In genomic region chr5:149656576-149657182, GRCh38 we compare ENCODE assay signal across 8 cellular contexts.
DNase-seq lines count a peak whose midpoint lies in the region; ATAC-seq and TF ChIP-seq lines count a peak whose summit lies in the region.

No MANE protein-coding gene starts in this region.

- no peaks in the 10 kb centered on the region for H3K79me2 ChIP-seq in OCI-LY1 (ENCODE audit: insufficient read depth, low read length)

- no peaks in the 10 kb centered on the region for H3K36me3 Mint-ChIP-seq in mesothelial cell of epicardium

- no peaks in the 10 kb centered on the region for H4K20me1 ChIP-seq in OCI-LY1 (ENCODE audit: insufficient read depth, low read length)

- no peak overlapping the region for H3K27ac ChIP-seq in OCI-LY1 (ENCODE audit: low read depth, low read length, poor library complexity, severe bottlenecking)
- no peak overlapping the region for H3K27ac ChIP-seq in prostate gland

- H3K9me3 ChIP-seq in OCI-LY1 (ENCODE audit: low read length) = peaks cover 4% of the 10 kb centered on the region; the same call in 1 of the 2 replicates
- no peaks in the 10 kb centered on the region for H3K9me3 ChIP-seq in prostate gland

- peaks cover 7% of the 10 kb centered on the region for H3K4me1 ChIP-seq in OCI-LY1 (ENCODE audit: insufficient read depth, low read length, severe bottlenecking)
- no peaks in the 10 kb centered on the region for H3K4me1 ChIP-seq in prostate gland (replicated peaks)

- H3K9ac ChIP-seq in OCI-LY1 (ENCODE audit: low read length) = no peak overlapping the region

- H3K4me2 ChIP-seq in OCI-LY1 (ENCODE audit: low read length) = no peak overlapping the region

- WGBS in prostate gland = 74% methylated on average over 6 of the region's 6 CpGs

- no peak overlapping the region for H2AFZ ChIP-seq in OCI-LY1 (ENCODE audit: low read length)

- in situ Hi-C loops in GM13977 (cut with MboI; ENCODE audit: low pct_unique_long_range_greater_than_20kb, low sequenced_read_pairs, unreplicated experiment) = no loop called here

- no peaks in the 10 kb centered on the region for H3F3A ChIP-seq in OCI-LY1 (ENCODE audit: insufficient read depth, low read length)

- TF ChIP-seq POLR2A in erythroblast (IDR thresholded peaks at IDR 0.05; ENCODE audit: low read length) = no peak
- TF ChIP-seq POLR2A in prostate gland (IDR thresholded peaks at IDR 0.05) = no peak

- no peaks in the 10 kb centered on the region for H3K9me2 ChIP-seq in OCI-LY1 (ENCODE audit: low read depth, low read length)

- intact Hi-C loops in prostate gland (cut with DNase I) = loop anchor here (5.0 kb wide), 1 partner anchor 306 kb away; the partner anchor contains the start of gene SLC26A2

- no peak overlapping the region for H3K27ac Mint-ChIP-seq in mesothelial cell of epicardium

- H3K4me3 Mint-ChIP-seq in mesothelial cell of epicardium = no peak overlapping the region

- no peaks in the 10 kb centered on the region for H3K36me3 ChIP-seq in OCI-LY1 (ENCODE audit: insufficient read depth, low read length)
- H3K36me3 ChIP-seq in prostate gland = no peaks in the 10 kb centered on the region

- H3K27me3 Mint-ChIP-seq in mesothelial cell of epicardium (ENCODE audit: low read depth) = peaks cover 4% of the 10 kb centered on the region

- TF ChIP-seq CTCF in AG10803 (conservative IDR thresholded peaks at IDR 0.05; ENCODE audit: low read length) (peak; percentile 47), GM13977 (IDR thresholded peaks at IDR 0.05; ENCODE audit: extremely low read depth, insufficient read depth, missing control alignments) (peak; percentile 74), OCI-LY1 (IDR thresholded peaks at IDR 0.05; ENCODE audit: low read length) (peak; percentile 80), prostate gland (IDR thresholded peaks at IDR 0.05) (peak in 3 of 4 experiments; percentile 30 to 64 (median 53)), mesothelial cell of epicardium (IDR thresholded peaks at IDR 0.05; ENCODE audit: unreplicated experiment) (no peak)

- no peaks in the 10 kb centered on the region for H3K4me1 Mint-ChIP-seq in mesothelial cell of epicardium

- H3K27me3 ChIP-seq in OCI-LY1 (ENCODE audit: insufficient read depth, low read length) = peaks cover 6% of the 10 kb centered on the region; the same call in 1 of the 2 replicates
- no peaks in the 10 kb centered on the region for H3K27me3 ChIP-seq in prostate gland (replicated peaks; ENCODE audit: insufficient read depth)

- DNase-seq in AG10803 (ENCODE audit: low read depth) (no peak), GM13977 (ENCODE audit: low spot score) (peak; percentile 57), erythroblast (lab: John Stamatoyannopoulos, UW) (peak; percentile 41 to 56), prostate gland (ENCODE audit: low spot score) (no peak), anterior cingulate cortex (lab: John Stamatoyannopoulos, UW) (no peak), mesothelial cell of epicardium (ENCODE audit: low spot score in 2 of 2, unreplicated experiment in 2 of 2) (no peak)

- H3K4me3 ChIP-seq in AG10803 (ENCODE audit: low read length) (no peak overlapping the region), OCI-LY1 (ENCODE audit: low read depth, low read length, poor library complexity, severe bottlenecking) (no peak overlapping the region), prostate gland (no peak overlapping the region)

- ATAC-seq in HG03432 (IDR thresholded peaks at IDR 0.05; ENCODE audit: unreplicated experiment) = no peak

- H3K9me3 Mint-ChIP-seq in mesothelial cell of epicardium = no peaks in the 10 kb centered on the region

Comparison
In these comparisons a context has a peak if more than half of its experiments do, and no peak if none do; other contexts are left out.
1. DNase-seq: peak in GM13977 (single experiment) and erythroblast (2 of 2); none in AG10803 (single experiment), prostate gland (single experiment), anterior cingulate cortex (0 of 58) and mesothelial cell of epicardium (0 of 2).